Comparison of ENCODE assay signal across 8 cellular contexts in genomic region chr5:10307206-10308148, GRCh38. TPM values are rescaled to one million over a fixed set of nuclear protein-coding genes. Genes with fewer than 3 reads are reported as not detected.
DNase-seq lines count a peak whose midpoint lies in the region; ATAC-seq and TF ChIP-seq lines count a peak whose summit lies in the region.

Gene CMBL (minus strand): TSS chr5:10307902. CDS start chr5:10290762, 17,140 bp downstream.

- peak within 1 kb of the TSS; percentile 77 for H3K4me3 Mint-ChIP-seq in activated naive CD8-positive, alpha-beta T cell treated with anti-CD3 and anti-CD28 coated beads for 36 hours

- intact Hi-C loops in cardiac septum (cut with DNase I): no loop called here

- H3K9me3 Mint-ChIP-seq in activated naive CD8-positive, alpha-beta T cell treated with anti-CD3 and anti-CD28 coated beads for 36 hours: no peaks in the 10 kb centered on the region

- no peaks in the 10 kb centered on the region for H3K36me3 Mint-ChIP-seq in activated naive CD8-positive, alpha-beta T cell treated with anti-CD3 and anti-CD28 coated beads for 36 hours

- ATAC-seq in HG03280 (IDR thresholded peaks at IDR 0.05; ENCODE audit: unreplicated experiment) (peak; percentile 75), omental fat pad (ENCODE audit: low FRiP score) (peak; percentile 67)

- no peak for TF ChIP-seq CTCF in omental fat pad (IDR thresholded peaks at IDR 0.05)

- TF ChIP-seq POLR2A in GM19099 (IDR thresholded peaks at IDR 0.05; ENCODE audit: extremely low read depth, insufficient read length, low read depth): peak; percentile 51

- DNase-seq in COLO668 (lab: John Stamatoyannopoulos, UW; ENCODE audit: unreplicated experiment) (peak; percentile 90), NCI-H748 (lab: John Stamatoyannopoulos, UW; ENCODE audit: unreplicated experiment) (peak; percentile 96), cardiac septum (ENCODE audit: low spot score) (no peak), omental fat pad (ENCODE audit: low spot score) (no peak), GOT3 (lab: John Stamatoyannopoulos, UW) (no peak)
- peak; percentile 39 for DNase-seq in activated naive CD8-positive, alpha-beta T cell treated with anti-CD3 and anti-CD28 coated beads for 36 hours

- H3K4me1 Mint-ChIP-seq in activated naive CD8-positive, alpha-beta T cell treated with anti-CD3 and anti-CD28 coated beads for 36 hours: peaks cover 11% of the 10 kb centered on the region

- peaks cover 30% of the 10 kb centered on the region for H3K27me3 Mint-ChIP-seq in activated naive CD8-positive, alpha-beta T cell treated with anti-CD3 and anti-CD28 coated beads for 36 hours

- H3K27ac Mint-ChIP-seq in activated naive CD8-positive, alpha-beta T cell treated with anti-CD3 and anti-CD28 coated beads for 36 hours: peak within 1 kb of the TSS; percentile 30

RNA-seq across cellular contexts. Expression of gene CMBL, which starts in this region (rescaled TPM):
- total RNA-seq in activated naive CD8-positive, alpha-beta T cell treated with anti-CD3 and anti-CD28 coated beads for 36 hours: 1 to 10 TPM; 2.4 to 2.9 TPM
- 31.2 TPM for total RNA-seq in cardiac septum
- total RNA-seq in omental fat pad: 10 to 100 TPM in 1 of 4 donors, 1 to 10 TPM in 3; 7.1 to 16.7 (median 8.7) TPM

Comparison
In these comparisons a context has a peak if more than half of its experiments do, and no peak if none do; other contexts are left out.
1. DNase-seq: peak in COLO668 (single experiment), NCI-H748 (single experiment) and activated naive CD8-positive, alpha-beta T cell treated with anti-CD3 and anti-CD28 coated beads for 36 hours (single experiment); none in cardiac septum (single experiment), omental fat pad (single experiment) and GOT3 (single experiment).